In the genomic region with DNA sequence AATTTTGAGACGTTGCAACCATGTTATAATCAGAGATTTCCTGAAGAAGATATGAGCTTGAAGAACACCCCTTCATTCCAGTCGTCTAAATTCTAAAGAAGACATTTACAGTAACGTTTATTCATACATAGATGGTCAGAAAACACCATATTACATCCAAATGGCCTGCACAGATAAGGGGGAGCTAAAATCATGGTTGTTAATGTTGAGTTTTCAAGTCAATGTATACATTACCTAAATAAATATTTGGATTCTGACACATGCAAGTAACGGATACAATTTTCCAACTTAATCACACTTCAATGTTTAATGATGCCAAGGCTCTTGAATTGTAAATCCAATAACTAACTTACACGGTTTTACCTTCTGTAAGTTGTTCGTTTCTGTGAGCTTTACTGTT, we compare ENCODE assay signal across 24 cellular contexts.
DNase-seq lines count a peak whose midpoint lies in the region; ATAC-seq, FAIRE-seq and TF ChIP-seq lines count a peak whose summit lies in the region.
"Had no signal": no experiment of that assay in that cellular context is flagged by ENCODE, and none has a peak within 500 bp of the region (broad histone marks: within the 10 kb centered on the region; RNA-seq: fewer than 3 reads in every experiment).

No MANE protein-coding gene starts in this region.

- no peak overlapping the region for H3K4me3 ChIP-seq in PC-3 (ENCODE audit: low read length)
- H3K4me3 ChIP-seq in small intestine (ENCODE audit: low read depth in 1 of 2, low read length in 2 of 2), result no peak overlapping the region
- H3K4me3 ChIP-seq: A549; BLaER1 treated with 17β-estradiol and CSF1 and Interleukin-3, amounts not matched to agents 10 nM and 100 nM; GM23248 had no signal

- BruUV-seq in PC-3 (replicated peaks; lab: Mats Ljungman, UMichigan), result no TSS peak

- POLR2A ChIA-PET in PC-3 (lab: Charles Lee; ENCODE audit: unreplicated experiment), result no interaction called here

- no peaks in the 10 kb centered on the region for H3K36me3 ChIP-seq in PC-3 (ENCODE audit: low read depth, low read length)
- no peaks in the 10 kb centered on the region for H3K36me3 ChIP-seq in small intestine (ENCODE audit: control insufficient read depth in 2 of 2, insufficient read depth in 2 of 2, low read length in 2 of 2)
- H3K36me3 ChIP-seq: BE2C; BLaER1 treated with 17β-estradiol and CSF1 and Interleukin-3, amounts not matched to agents 10 nM and 100 nM had no signal

- DNase-seq in NCI-H510A treated with DMSO at 0.1 percent for 48 hours (lab: John Stamatoyannopoulos, UW) (peak; percentile 12), NCI-H510A (lab: John Stamatoyannopoulos, UW) (no peak), DMS53 treated with DMSO at 0.1 percent for 48 hours (lab: John Stamatoyannopoulos, UW; ENCODE audit: unreplicated experiment) (peak; percentile 62), PC-3 (peak; percentile 63), small intestine (no peak), T-helper 2 cell (no peak)
- DNase-seq: 8988T; ACHN; AML-193; BE2C; CD4-positive, alpha-beta T cell; CD8-positive, alpha-beta memory T cell; DMS 273 treated with DMSO at 0.1 percent for 48 hours; DND-41; GM23248; H7; HCEC 1CT had no signal

- FAIRE-seq in small intestine (lab: Jason Lieb, UNC), result no peak
- FAIRE-seq: A549, D721Med, G401.6, GM12892, H1 had no signal

- H3K27ac ChIP-seq in PC-3 (ENCODE audit: low read length), result no peak overlapping the region
- no peak overlapping the region for H3K27ac ChIP-seq in small intestine (ENCODE audit: low read depth in 1 of 2, low read length in 1 of 2)
- H3K27ac ChIP-seq: A549; BLaER1 treated with 17β-estradiol and CSF1 and Interleukin-3, amounts not matched to agents 10 nM and 100 nM; GM23248 had no signal

- WGBS in small intestine, 3 donors, result 38 to 46% (median 40%) methylated on average over 6 of the region's 6 CpGs

- CTCF ChIA-PET in PC-3 (lab: Charles Lee), result no interaction called here

- peak; percentile 92 for ATAC-seq in PC-3
- no peak for ATAC-seq in GM21360 (IDR thresholded peaks at IDR 0.05; ENCODE audit: unreplicated experiment)
- ATAC-seq: A549 had no signal

- H2AFZ ChIP-seq in PC-3 (ENCODE audit: low read length), result no peak overlapping the region
- H2AFZ ChIP-seq: GM23248 had no signal

- no peaks in the 10 kb centered on the region for H4K20me1 ChIP-seq in PC-3 (ENCODE audit: low read length)
- H4K20me1 ChIP-seq: BLaER1 treated with 17β-estradiol and CSF1 and Interleukin-3, amounts not matched to agents 10 nM and 100 nM had no signal

- H3F3A ChIP-seq in PC-3 (ENCODE audit: low read length, unreplicated experiment), result no peaks in the 10 kb centered on the region

- peak overlapping the region; percentile 36 for H3K4me2 ChIP-seq in PC-3 (ENCODE audit: low read length)
- H3K4me2 ChIP-seq: A549; BLaER1 treated with 17β-estradiol and CSF1 and Interleukin-3, amounts not matched to agents 10 nM and 100 nM had no signal

- H3K9me2 ChIP-seq in PC-3 (replicated peaks; ENCODE audit: low read length), result no peaks in the 10 kb centered on the region

- intact Hi-C loops in PC-3 (cut with micrococcal nuclease), result no loop called here

- no peak for TF ChIP-seq CTCF in PC-3 (conservative IDR thresholded peaks at IDR 0.05; ENCODE audit: low read depth, low read length)

- no peaks in the 10 kb centered on the region for H3K9me3 ChIP-seq in PC-3 (ENCODE audit: low read length)
- H3K9me3 ChIP-seq in small intestine (ENCODE audit: control insufficient read depth, low read depth), result no peaks in the 10 kb centered on the region
- H3K9me3 ChIP-seq: A549; BE2C; BLaER1 treated with 17β-estradiol and CSF1 and Interleukin-3, amounts not matched to agents 10 nM and 100 nM had no signal

- H3K79me2 ChIP-seq in PC-3 (ENCODE audit: low read length), result no peaks in the 10 kb centered on the region

- H3K4me1 ChIP-seq in PC-3 (ENCODE audit: insufficient read depth, low read length) (peaks cover 13% of the 10 kb centered on the region), small intestine (ENCODE audit: control insufficient read depth in 2 of 2, insufficient read depth in 1 of 2, low read depth in 1 of 2, low read length in 1 of 2) (no peaks in the 10 kb centered on the region)
- H3K4me1 ChIP-seq: A549 had no signal

- H3K27me3 ChIP-seq in PC-3 (ENCODE audit: low read length) (no peaks in the 10 kb centered on the region), small intestine (ENCODE audit: control insufficient read depth in 2 of 2, insufficient read depth in 2 of 2, low read length in 2 of 2) (no peaks in the 10 kb centered on the region)
- H3K27me3 ChIP-seq: BE2C; BLaER1 treated with 17β-estradiol and CSF1 and Interleukin-3, amounts not matched to agents 10 nM and 100 nM had no signal

- no peak overlapping the region for H3K9ac ChIP-seq in PC-3 (ENCODE audit: low read length)
- H3K9ac ChIP-seq: BLaER1 treated with 17β-estradiol and CSF1 and Interleukin-3, amounts not matched to agents 10 nM and 100 nM; GM23248 had no signal

Comparison
In these comparisons a context has a peak if more than half of its experiments do, and no peak if none do; other contexts are left out.
1. DNase-seq: peak in NCI-H510A treated with DMSO at 0.1 percent for 48 hours (single experiment), DMS53 treated with DMSO at 0.1 percent for 48 hours (single experiment) and PC-3 (single experiment); none in NCI-H510A (single experiment), small intestine (single experiment) and T-helper 2 cell (0 of 5).